In genomic region chr12:91332305-91332704, GRCh38 we compare ENCODE assay signal across 21 cellular contexts.
DNase-seq lines count a peak whose midpoint lies in the region; TF ChIP-seq lines count a peak whose summit lies in the region.
"Had no signal": no experiment of that assay in that cellular context is flagged by ENCODE, and none has a peak within 500 bp of the region (broad histone marks: within the 10 kb centered on the region; RNA-seq: fewer than 3 reads in every experiment).

No MANE protein-coding gene starts in this region.

- DNase-seq in BE2C: no peak
- DNase-seq in SK-N-MC (ENCODE audit: low read depth, low spot score): peak; percentile 28
- peak; percentile 9 for DNase-seq in glomerular visceral epithelial cell (ENCODE audit: extremely low spot score)
- DNase-seq in 8988T: no peak
- DNase-seq in GM10248 (ENCODE audit: extremely low spot score): no peak
- no peak for DNase-seq in foreskin melanocyte
- no peak for DNase-seq in activated CD8-positive, alpha-beta memory T cell treated with anti-CD3 and anti-CD28 coated beads for 24 hours
- DNase-seq: activated CD4-positive, alpha-beta T cell treated with anti-CD3 and anti-CD28 coated beads for 1 hour; caudate nucleus; DND-41; glutamatergic neuron; H7; islet precursor cell; midbrain; NCI-H526 treated with DMSO at 0.1 percent for 48 hours; nucleus accumbens; T-helper 2 cell; upper lobe of left lung had no signal

- POLR2A ChIA-PET in GM10248 (lab: Yijun Ruan, JAX): no interaction called here

- peaks cover 21% of the 10 kb centered on the region for H3K4me1 ChIP-seq in BE2C
- H3K4me1 ChIP-seq: BLaER1, upper lobe of left lung had no signal

- H3K4me3 ChIP-seq in BE2C (ENCODE audit: low read depth, low read length) (no peak overlapping the region), SK-N-MC (no peak overlapping the region)
- H3K4me3 ChIP-seq: BLaER1, skin epidermis, upper lobe of left lung had no signal

- H3K36me3 ChIP-seq in BE2C: no peaks in the 10 kb centered on the region
- H3K36me3 ChIP-seq in SK-N-MC (ENCODE audit: insufficient read depth, low read length): no peaks in the 10 kb centered on the region
- H3K36me3 ChIP-seq: BLaER1, upper lobe of left lung had no signal

- H3K9me3 ChIP-seq in BE2C (no peaks in the 10 kb centered on the region), SK-N-MC (ENCODE audit: low read depth, low read length) (no peaks in the 10 kb centered on the region)
- H3K9me3 ChIP-seq: BLaER1, upper lobe of left lung had no signal

- no peak overlapping the region for H3K9ac ChIP-seq in SK-N-MC (ENCODE audit: insufficient read length)
- H3K9ac ChIP-seq: BLaER1 had no signal

- H3K27ac ChIP-seq in SK-N-MC: no peak overlapping the region
- H3K27ac ChIP-seq: BLaER1, skin epidermis, upper lobe of left lung had no signal

- no peaks in the 10 kb centered on the region for H3K27me3 ChIP-seq in BE2C
- H3K27me3 ChIP-seq: BLaER1, upper lobe of left lung had no signal

- CTCF ChIA-PET in GM10248 (lab: Yijun Ruan, JAX): interaction anchor here (1.0 to 1.9 kb wide), 2 partner anchors 12 to 22 kb away, joined by 3 to 10 read pairs; no protein-coding TSS in a partner anchor

- TF ChIP-seq CTCF in BE2C (IDR thresholded peaks at IDR 0.05; ENCODE audit: low read depth, low read length) (0 out of 2 replicates have a peak, but pooled peaks have one; percentile 19), LNCAP (IDR thresholded peaks at IDR 0.05) (peak; percentile 48), GM10248 (IDR thresholded peaks at IDR 0.05; ENCODE audit: control extremely low read depth, extremely low read depth, low read depth, missing control alignments) (no peak)

Comparison
In these comparisons a context has a peak if more than half of its experiments do, and no peak if none do; other contexts are left out.
1. DNase-seq: peak in SK-N-MC (single experiment) and glomerular visceral epithelial cell (single experiment); none in BE2C (single experiment), 8988T (single experiment), GM10248 (single experiment), foreskin melanocyte (single experiment) and activated CD8-positive, alpha-beta memory T cell treated with anti-CD3 and anti-CD28 coated beads for 24 hours (single experiment).